19 cellular contexts compared by ENCODE assay signal in the genomic region with DNA sequence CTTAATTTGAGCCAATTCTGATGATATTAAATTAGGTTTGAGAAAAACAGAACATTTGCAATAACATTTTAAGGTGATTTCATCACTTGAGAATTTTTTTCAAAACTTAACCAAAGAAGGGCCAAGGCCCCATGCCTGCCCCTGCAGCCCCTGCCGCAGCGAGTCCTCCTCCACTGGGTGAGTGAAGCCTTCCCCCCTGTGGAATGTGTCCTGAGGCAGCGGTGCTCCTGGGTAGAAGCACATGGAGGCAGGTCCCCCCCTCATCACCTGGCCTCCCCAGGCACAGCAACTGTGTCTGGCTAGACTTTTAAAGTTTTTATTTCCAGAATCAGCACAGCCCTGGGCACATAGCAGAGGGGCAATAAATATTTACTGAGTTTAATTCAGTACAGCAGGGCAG. TPM values are rescaled to one million over a fixed set of nuclear protein-coding genes. Genes with fewer than 3 reads are reported as not detected.
"Had no signal": no experiment of that assay in that cellular context is flagged by ENCODE, and none has a peak within 500 bp of the region (broad histone marks: within the 10 kb centered on the region; RNA-seq: fewer than 3 reads in every experiment).

No MANE protein-coding gene starts in this region.

- H3K9me3 Mint-ChIP-seq: natural killer cell treated with Interleukin-12 subunit alpha and Interleukin-12 subunit beta and Interleukin-15 and Interleukin-18, amount 100 ng/mL, for 72 hours had no signal

- H3K36me3 ChIP-seq: colonic mucosa, gastrocnemius medialis had no signal

- H3K36me3 Mint-ChIP-seq: natural killer cell treated with Interleukin-12 subunit alpha and Interleukin-12 subunit beta and Interleukin-15 and Interleukin-18, amount 100 ng/mL, for 72 hours had no signal

- H3K4me3 Mint-ChIP-seq: natural killer cell treated with Interleukin-12 subunit alpha and Interleukin-12 subunit beta and Interleukin-15 and Interleukin-18, amount 100 ng/mL, for 72 hours had no signal

- H3K27ac ChIP-seq: colonic mucosa, gastrocnemius medialis had no signal

- H3K4me1 ChIP-seq: colonic mucosa had no signal

- H3K4me3 ChIP-seq: colonic mucosa, gastrocnemius medialis, lung had no signal

- ATAC-seq: esophagus mucosa; gastrocnemius medialis; left colon; left ventricle myocardium superior; natural killer cell treated with Interleukin-12 subunit alpha and Interleukin-12 subunit beta and Interleukin-15 and Interleukin-18, amount 100 ng/mL, for 72 hours had no signal

- H3K9me3 ChIP-seq: colonic mucosa, gastrocnemius medialis had no signal

- DNase-seq: colonic mucosa; dermis blood vessel endothelial cell; effector CD4-positive, alpha-beta T cell; gastrocnemius medialis; left colon; left ventricle myocardium superior; mesenchymal stem cell; midbrain; small intestine; stimulated activated CD4-positive, alpha-beta T cell treated with anti-CD3 and anti-CD28 coated beads, Interleukin-12 subunit alpha, Interleukin-12 subunit beta, amount 100 ng/mL, for 4 hours; stimulated activated naive CD4-positive, alpha-beta T cell treated with Interleukin-2 at 50 U/mL for 16 hours; trophoblast cell had no signal

- FAIRE-seq: small intestine had no signal

- H3K27ac Mint-ChIP-seq: natural killer cell treated with Interleukin-12 subunit alpha and Interleukin-12 subunit beta and Interleukin-15 and Interleukin-18, amount 100 ng/mL, for 72 hours had no signal

RNA-seq across cellular contexts. Expression of a gene that starts 10.8 kb away (rescaled TPM):
- total RNA-seq: colonic mucosa; dermis blood vessel endothelial cell; esophagus mucosa; fibroblast of lung; gastrocnemius medialis; kidney epithelial cell; left ventricle myocardium superior; natural killer cell treated with Interleukin-12 subunit alpha and Interleukin-12 subunit beta and Interleukin-15 and Interleukin-18, amount 100 ng/mL, for 72 hours; omental fat pad; pulmonary artery endothelial cell had no signal
- polyA plus RNA-seq: fibroblast of lung, lung had no signal
